ENCODE assay signal across 15 cellular contexts in genomic region chr7:139691253-139691781, GRCh38.
DNase-seq lines count a peak whose midpoint lies in the region; ATAC-seq and TF ChIP-seq lines count a peak whose summit lies in the region.
"Had no signal": no experiment of that assay in that cellular context is flagged by ENCODE, and none has a peak within 500 bp of the region (broad histone marks: within the 10 kb centered on the region; RNA-seq: fewer than 3 reads in every experiment).

No MANE protein-coding gene starts in this region.

- WGBS in heart left ventricle, 4 donors: 28 to 50% (median 48%) methylated on average over 5 of the region's 5 CpGs

- peaks cover 26% of the 10 kb centered on the region for H3K4me1 Mint-ChIP-seq in activated T-cell treated with anti-CD3 and anti-CD28 coated beads, Interleukin-2, amount 50 U/mL, for 72 hours (ENCODE audit: low read depth)

- H3K27me3 Mint-ChIP-seq in activated T-cell treated with anti-CD3 and anti-CD28 coated beads, Interleukin-2, amount 50 U/mL, for 72 hours (ENCODE audit: low read depth): no peaks in the 10 kb centered on the region
- H3K27me3 Mint-ChIP-seq: activated T-cell treated with anti-CD3 and anti-CD28 coated beads, Interleukin-2, amount 50 U/mL, for 24 hours had no signal

- peaks cover 0 to 65% (median 27%) of the 10 kb centered on the region in 12 donors for H3K4me1 ChIP-seq in heart left ventricle

- intact Hi-C loops in heart left ventricle (cut with DNase I): loop anchor here in 1 of 10 donors (5.0 kb wide), 1 partner anchor 41 kb away; no protein-coding TSS in a partner anchor
- intact Hi-C loops in sciatic nerve (cut with DNase I): no loop called here

- no peaks in the 10 kb centered on the region for H3K27me3 ChIP-seq in H7 (ENCODE audit: control insufficient read depth, insufficient read depth, low read length)
- H3K27me3 ChIP-seq in heart left ventricle: no peaks in the 10 kb centered on the region
- H3K27me3 ChIP-seq: BLaER1, esophagus muscularis mucosa had no signal

- TF ChIP-seq POLR2A in heart left ventricle (IDR thresholded peaks at IDR 0.05): no peak

- peaks cover 9 to 14% of the 10 kb centered on the region in 2 donors for H3K36me3 Mint-ChIP-seq in activated T-cell treated with anti-CD3 and anti-CD28 coated beads, Interleukin-2, amount 50 U/mL, for 72 hours (ENCODE audit: insufficient read depth in 2 of 2)
- H3K36me3 Mint-ChIP-seq in activated naive CD4-positive, alpha-beta T cell treated with anti-CD3 and anti-CD28 coated beads, Interleukin-2, amount 50 U/mL, for 72 hours: peaks cover 22 to 29% of the 10 kb centered on the region in 2 donors

- no peak overlapping the region for H3K4me3 Mint-ChIP-seq in activated T-cell treated with anti-CD3 and anti-CD28 coated beads, Interleukin-2, amount 50 U/mL, for 72 hours
- H3K4me3 Mint-ChIP-seq: activated T-cell treated with anti-CD3 and anti-CD28 coated beads, Interleukin-2, amount 50 U/mL, for 24 hours had no signal

- H3K36me3 ChIP-seq in H7 (replicated peaks; ENCODE audit: control insufficient read depth, insufficient read depth, low read length) (no peaks in the 10 kb centered on the region), heart left ventricle (peaks cover 0 to 39% (median 6%) of the 10 kb centered on the region in 9 donors)
- H3K36me3 ChIP-seq: thoracic aorta had no signal

- peaks cover 0 to 1% (median 0%) of the 10 kb centered on the region in 12 donors for H3K9me3 ChIP-seq in heart left ventricle
- H3K9me3 ChIP-seq: esophagus muscularis mucosa, thoracic aorta had no signal

- H3K9me3 Mint-ChIP-seq in activated T-cell treated with anti-CD3 and anti-CD28 coated beads, Interleukin-2, amount 50 U/mL, for 72 hours: peaks cover 6 to 7% of the 10 kb centered on the region in 2 donors
- peaks cover 5 to 8% of the 10 kb centered on the region in 2 donors for H3K9me3 Mint-ChIP-seq in activated naive CD4-positive, alpha-beta T cell treated with anti-CD3 and anti-CD28 coated beads, Interleukin-2, amount 50 U/mL, for 72 hours

- H3K27ac Mint-ChIP-seq in activated T-cell treated with anti-CD3 and anti-CD28 coated beads, Interleukin-2, amount 50 U/mL, for 72 hours: no peak overlapping the region
- no peak overlapping the region for H3K27ac Mint-ChIP-seq in activated naive CD4-positive, alpha-beta T cell treated with anti-CD3 and anti-CD28 coated beads, Interleukin-2, amount 50 U/mL, for 72 hours
- H3K27ac Mint-ChIP-seq: activated T-cell treated with anti-CD3 and anti-CD28 coated beads, Interleukin-2, amount 50 U/mL, for 24 hours had no signal

- H3K4me3 ChIP-seq in H7 (ENCODE audit: insufficient read depth, low read depth, low read length) (no peak overlapping the region), heart left ventricle (no peak overlapping the region)
- H3K4me3 ChIP-seq: BLaER1, esophagus muscularis mucosa, thoracic aorta had no signal

- peak; percentile 90 to 94 (median 92) for ATAC-seq in heart left ventricle
- peak; percentile 81 for ATAC-seq in sciatic nerve
- ATAC-seq in activated T-cell treated with anti-CD3 and anti-CD28 coated beads, Interleukin-2, amount 50 U/mL, for 72 hours (replicated peaks in 1 of 2): no peak
- no peak for ATAC-seq in activated naive CD4-positive, alpha-beta T cell treated with anti-CD3 and anti-CD28 coated beads, Interleukin-2, amount 50 U/mL, for 72 hours
- ATAC-seq in HG02885 (IDR thresholded peaks at IDR 0.05; ENCODE audit: poor library complexity, unreplicated experiment): no peak

- DNase-seq in H7: peak; percentile 5
- peak; percentile 70 to 85 (median 81) for DNase-seq in heart left ventricle
- DNase-seq in sciatic nerve (ENCODE audit: low spot score): no peak
- no peak for DNase-seq in activated T-cell treated with anti-CD3 and anti-CD28 coated beads, Interleukin-2, amount 50 U/mL, for 72 hours
- no peak for DNase-seq in activated naive CD4-positive, alpha-beta T cell treated with anti-CD3 and anti-CD28 coated beads, Interleukin-2, amount 50 U/mL, for 72 hours (ENCODE audit: low spot score in 2 of 2)
- no peak for DNase-seq in islet precursor cell
- DNase-seq: activated T-cell treated with anti-CD3 and anti-CD28 coated beads, Interleukin-2, amount 50 U/mL, for 24 hours; NCI-H510A; occipital lobe; SHP77 treated with DMSO at 0.1 percent for 48 hours had no signal

- no peak for TF ChIP-seq CTCF in VCaP (conservative IDR thresholded peaks at IDR 0.05)
- TF ChIP-seq CTCF in heart left ventricle (IDR thresholded peaks at IDR 0.05): no peak

- H3K27ac ChIP-seq in VCaP: peak overlapping the region; percentile 83
- peak overlapping the region in 11 of 12 donors; percentile 15 to 68 (median 52) for H3K27ac ChIP-seq in heart left ventricle
- H3K27ac ChIP-seq: BLaER1, esophagus muscularis mucosa, thoracic aorta had no signal

Comparison
In these comparisons a context has a peak if more than half of its experiments do, and no peak if none do; other contexts are left out.
1. DNase-seq: peak in H7 (single experiment) and heart left ventricle (5 of 5); none in sciatic nerve (single experiment), activated T-cell treated with anti-CD3 and anti-CD28 coated beads, Interleukin-2, amount 50 U/mL, for 72 hours (0 of 2), activated naive CD4-positive, alpha-beta T cell treated with anti-CD3 and anti-CD28 coated beads, Interleukin-2, amount 50 U/mL, for 72 hours (0 of 2) and islet precursor cell (single experiment).
2. ATAC-seq: peak in heart left ventricle (4 of 4) and sciatic nerve (single experiment); none in activated T-cell treated with anti-CD3 and anti-CD28 coated beads, Interleukin-2, amount 50 U/mL, for 72 hours (0 of 2), activated naive CD4-positive, alpha-beta T cell treated with anti-CD3 and anti-CD28 coated beads, Interleukin-2, amount 50 U/mL, for 72 hours (0 of 2) and HG02885 (single experiment).